Comparison of ENCODE assay signal across 8 cellular contexts in the genomic region with DNA sequence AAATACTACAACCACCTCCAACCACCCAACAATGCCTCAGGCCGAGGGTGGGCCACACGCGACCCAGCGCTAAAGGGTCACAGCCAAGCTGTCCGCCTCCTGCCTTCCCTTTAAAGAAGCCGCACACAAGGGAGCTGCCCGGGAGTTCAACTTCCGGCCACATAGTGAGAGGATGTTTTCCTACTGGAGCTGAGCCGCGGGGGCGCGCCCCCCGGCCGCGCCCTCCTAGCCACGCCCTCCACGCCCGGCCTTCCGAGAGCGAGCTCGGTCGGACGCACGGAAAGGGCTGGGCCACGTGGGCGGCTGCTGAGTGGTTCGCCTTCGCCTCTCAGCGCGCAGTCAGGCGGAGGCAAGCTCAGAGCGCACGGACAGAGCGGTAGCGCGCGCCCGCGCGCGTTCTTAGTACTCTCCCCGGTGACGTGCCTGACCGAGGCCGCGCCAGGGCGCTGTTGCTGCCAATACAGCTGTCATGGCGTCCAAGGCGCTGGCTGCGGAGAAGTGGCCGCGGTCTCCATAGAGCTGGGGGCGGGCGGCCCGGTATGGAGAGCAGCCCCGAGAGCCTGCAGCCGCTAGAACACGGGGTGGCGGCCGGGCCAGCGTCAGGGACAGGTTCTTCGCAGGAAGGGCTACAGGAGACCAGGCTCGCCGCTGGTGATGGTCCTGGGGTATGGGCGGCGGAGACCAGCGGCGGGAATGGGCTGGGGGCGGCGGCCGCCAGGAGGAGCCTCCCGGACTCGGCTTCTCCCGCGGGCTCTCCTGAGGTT. TPM values are rescaled to one million over a fixed set of nuclear protein-coding genes. Genes with fewer than 3 reads are reported as not detected.
DNase-seq lines count a peak whose midpoint lies in the region; ATAC-seq, FAIRE-seq and TF ChIP-seq lines count a peak whose summit lies in the region.

A gene with protein sequence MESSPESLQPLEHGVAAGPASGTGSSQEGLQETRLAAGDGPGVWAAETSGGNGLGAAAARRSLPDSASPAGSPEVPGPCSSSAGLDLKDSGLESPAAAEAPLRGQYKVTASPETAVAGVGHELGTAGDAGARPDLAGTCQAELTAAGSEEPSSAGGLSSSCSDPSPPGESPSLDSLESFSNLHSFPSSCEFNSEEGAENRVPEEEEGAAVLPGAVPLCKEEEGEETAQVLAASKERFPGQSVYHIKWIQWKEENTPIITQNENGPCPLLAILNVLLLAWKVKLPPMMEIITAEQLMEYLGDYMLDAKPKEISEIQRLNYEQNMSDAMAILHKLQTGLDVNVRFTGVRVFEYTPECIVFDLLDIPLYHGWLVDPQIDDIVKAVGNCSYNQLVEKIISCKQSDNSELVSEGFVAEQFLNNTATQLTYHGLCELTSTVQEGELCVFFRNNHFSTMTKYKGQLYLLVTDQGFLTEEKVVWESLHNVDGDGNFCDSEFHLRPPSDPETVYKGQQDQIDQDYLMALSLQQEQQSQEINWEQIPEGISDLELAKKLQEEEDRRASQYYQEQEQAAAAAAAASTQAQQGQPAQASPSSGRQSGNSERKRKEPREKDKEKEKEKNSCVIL (plus strand): TSS at position 446 of the 764 bp plus-strand sequence. CDS start 94 bp downstream, at position 540.

- H3K9ac ChIP-seq in endothelial cell of umbilical vein (replicated peaks; ENCODE audit: extremely low read depth, insufficient read depth, low read length) = peak within 1 kb of the TSS; percentile 70

- no peaks in the 10 kb centered on the region for H3K9me1 ChIP-seq in endothelial cell of umbilical vein (replicated peaks; ENCODE audit: control insufficient read depth, extremely low read depth, insufficient read depth, low read length)

- peak; percentile 53; the same call in 1 of the 2 replicates for TF ChIP-seq CTCF in OCI-LY7 (conservative IDR thresholded peaks at IDR 0.05; ENCODE audit: low read length)
- TF ChIP-seq CTCF in endothelial cell of umbilical vein (IDR thresholded peaks at IDR 0.05; ENCODE audit: extremely low read depth in 1 of 2, insufficient read depth in 1 of 2, low read depth in 1 of 2, low read length in 2 of 2) = peak; percentile 12 to 44

- peak; percentile 94 for FAIRE-seq in endothelial cell of umbilical vein (lab: Jason Lieb, UNC)

- ATAC-seq in GM21526 (IDR thresholded peaks at IDR 0.05; ENCODE audit: low FRiP score, unreplicated experiment) = peak; percentile 89

- CTCF ChIA-PET in OCI-LY7 (lab: Charles Lee; ENCODE audit: unreplicated experiment) (interaction anchor here (0.6 to 2.5 kb wide), 5 partner anchors 15 to 559 kb away, joined by 3 to 10 read pairs (median 4); no protein-coding TSS in a partner anchor), endothelial cell of umbilical vein (lab: Charles Lee) (interaction anchor here (0.6 to 3.0 kb wide), 27 partner anchors 11 to 757 kb away, joined by 3 to 30 read pairs (median 4); a partner anchor contains a TSS)

- no peaks in the 10 kb centered on the region for H4K20me1 ChIP-seq in OCI-LY7 (ENCODE audit: insufficient read depth, low read length)
- no peaks in the 10 kb centered on the region for H4K20me1 ChIP-seq in endothelial cell of umbilical vein (replicated peaks; ENCODE audit: control insufficient read depth, extremely low read depth, insufficient read depth, low read length)

- TF ChIP-seq POLR2A in endothelial cell of umbilical vein (IDR thresholded peaks at IDR 0.05; ENCODE audit: low read depth, low read length) = peak; percentile 71

- POLR2A ChIA-PET in OCI-LY7 (lab: Charles Lee) = interaction anchor here (0.6 to 2.5 kb wide), 26 partner anchors 10 to 1627 kb away, joined by 3 to 30 read pairs (median 4); a partner anchor contains a TSS
- POLR2A ChIA-PET in endothelial cell of umbilical vein (lab: Charles Lee) = interaction anchor here (1.0 to 1.6 kb wide), 4 partner anchors 15 to 300 kb away, joined by 4 to 24 read pairs (median 6); a partner anchor contains a TSS

- dilution Hi-C loops in endothelial cell of umbilical vein (cut with MboI; ENCODE audit: extremely low pct_ligation_motif_present, low sequenced_read_pairs) = no loop called here

- no peaks in the 10 kb centered on the region for H3K9me2 ChIP-seq in OCI-LY7 (ENCODE audit: insufficient read depth, low read length)

- peak within 1 kb of the TSS; percentile 59 for H3K27ac ChIP-seq in OCI-LY7 (ENCODE audit: low read depth, low read length, poor library complexity, severe bottlenecking)
- H3K27ac ChIP-seq in endothelial cell of umbilical vein (ENCODE audit: insufficient read depth, low read depth, low read length) = peak within 1 kb of the TSS; percentile 81

- H3K36me3 ChIP-seq in OCI-LY7 (ENCODE audit: insufficient read depth, low read length) (no peaks in the 10 kb centered on the region), endothelial cell of umbilical vein (ENCODE audit: control insufficient read depth in 2 of 2, extremely low read depth in 1 of 2, insufficient read depth in 2 of 2, low read length in 2 of 2) (no peaks in the 10 kb centered on the region)

- DNase-seq in DMS114 treated with DMSO at 0.1 percent for 48 hours (lab: John Stamatoyannopoulos, UW; ENCODE audit: unreplicated experiment) (peak; percentile 97), HuH-7.5 (ENCODE audit: low spot score) (peak; percentile 78), OCI-LY7 (ENCODE audit: low spot score) (peak; percentile 99), activated T-cell treated with anti-CD3 and anti-CD28 coated beads for 1 hour (ENCODE audit: low read depth) (peak; percentile 90), endothelial cell of umbilical vein (ENCODE audit: low read depth, low spot score) (peak; percentile 99), midbrain (lab: John Stamatoyannopoulos, UW) (peak; percentile 99)
- peak; percentile 87 to 88 for DNase-seq in stimulated activated CD8-positive, alpha-beta memory T cell treated with anti-CD3 and anti-CD28 coated beads, Interleukin-2, amount 100 ng/mL, for 1 hour (ENCODE audit: low read depth in 2 of 2)

- H2AFZ ChIP-seq in OCI-LY7 (ENCODE audit: low read length) = peak within 1 kb of the TSS; percentile 98
- peak within 1 kb of the TSS; percentile 80 for H2AFZ ChIP-seq in endothelial cell of umbilical vein (ENCODE audit: low read depth, low read length)

- H3K4me1 ChIP-seq in OCI-LY7 (ENCODE audit: insufficient read depth, low read length, poor library complexity, severe bottlenecking) (peaks cover 31% of the 10 kb centered on the region), endothelial cell of umbilical vein (ENCODE audit: control insufficient read depth, extremely low read depth, insufficient read depth, low read length) (peaks cover 23% of the 10 kb centered on the region)

- H3K27me3 ChIP-seq in endothelial cell of umbilical vein (ENCODE audit: control insufficient read depth in 2 of 2, insufficient read depth in 2 of 2, low read length in 2 of 2) = no peaks in the 10 kb centered on the region

- H3K4me3 ChIP-seq in OCI-LY7 (ENCODE audit: low read depth, low read length, poor library complexity, severe bottlenecking) (peak within 1 kb of the TSS; percentile 90), endothelial cell of umbilical vein (replicated peaks in 1 of 3; ENCODE audit: insufficient read depth in 1 of 3, low read depth in 1 of 3, low read length in 3 of 3) (peak within 1 kb of the TSS; percentile 62 to 82 (median 65))

- H3K79me2 ChIP-seq in OCI-LY7 (ENCODE audit: insufficient read depth, low read depth, low read length) = peaks cover 14% of the 10 kb centered on the region; the same call in 1 of the 2 replicates
- H3K79me2 ChIP-seq in endothelial cell of umbilical vein (ENCODE audit: control insufficient read depth, insufficient read depth, low read length) = peaks cover 20% of the 10 kb centered on the region

- H3K4me2 ChIP-seq in OCI-LY7 (ENCODE audit: low read length) (peak within 1 kb of the TSS; percentile 95), endothelial cell of umbilical vein (ENCODE audit: insufficient read depth, low read length) (peak within 1 kb of the TSS; percentile 88)

- BruUV-seq in OCI-LY7 (replicated peaks; lab: Mats Ljungman, UMichigan) = no TSS peak
- no TSS peak for BruUV-seq in endothelial cell of umbilical vein (replicated peaks; lab: Mats Ljungman, UMichigan)

- intact Hi-C loops in OCI-LY7 (cut with micrococcal nuclease; ENCODE audit: unreplicated experiment) (loop anchor here (1.0 to 5.0 kb wide), 3 partner anchors 23 to 499 kb away; a partner anchor contains a TSS), endothelial cell of umbilical vein (cut with micrococcal nuclease) (loop anchor here (1.0 to 10.0 kb wide), 7 partner anchors 22 to 734 kb away; a partner anchor contains a TSS)

- H3K9me3 ChIP-seq in OCI-LY7 (ENCODE audit: low read length) (no peaks in the 10 kb centered on the region), endothelial cell of umbilical vein (replicated peaks; ENCODE audit: control insufficient read depth, insufficient read depth, low read length) (no peaks in the 10 kb centered on the region)

TF ChIP-seq in endothelial cell of umbilical vein, 7 proteins besides CTCF, POLR2A, EP300 and RAD21:
- TF ChIP-seq, protein P1, sequence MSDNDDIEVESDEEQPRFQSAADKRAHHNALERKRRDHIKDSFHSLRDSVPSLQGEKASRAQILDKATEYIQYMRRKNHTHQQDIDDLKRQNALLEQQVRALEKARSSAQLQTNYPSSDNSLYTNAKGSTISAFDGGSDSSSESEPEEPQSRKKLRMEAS (IDR thresholded peaks at IDR 0.05; ENCODE audit: insufficient read depth, insufficient read length) = peak; percentile 98
- no peak for TF ChIP-seq JUN (IDR thresholded peaks at IDR 0.05; ENCODE audit: borderline replicate concordance, insufficient read depth, insufficient read length, low read depth)
- peak; percentile 16 for TF ChIP-seq MYC (IDR thresholded peaks at IDR 0.05; ENCODE audit: low read depth, low read length)
- no peak for TF ChIP-seq FOS (IDR thresholded peaks at IDR 0.05; ENCODE audit: borderline replicate concordance, insufficient read depth, low read length)
TF ChIP-seq in endothelial cell of umbilical vein: peak in this region for 2.

RNA-seq across cellular contexts. Expression of the gene that starts here (rescaled TPM):
- 9.9 and 10.5 TPM in 2 replicates for total RNA-seq in OCI-LY7 (2014; rRNA removed; shearing (Covaris generic))
- 14.1 and 15.7 TPM in 2 replicates for total RNA-seq in OCI-LY7 (2022)
- total RNA-seq in endothelial cell of umbilical vein = 11.4 and 13.7 TPM in 2 replicates
- 1.2 and 1.6 TPM in 2 replicates for polyA plus RNA-seq in endothelial cell of umbilical vein
- 1.8 and 2.3 TPM in 2 replicates for polyA plus RNA-seq in endothelial cell of umbilical vein (2011; cell fraction: cytosol; rRNA removed)
- 2.4 and 3.8 TPM in 2 replicates for polyA plus RNA-seq in endothelial cell of umbilical vein (2011; cell fraction: nucleus; rRNA removed)
- polyA plus RNA-seq in endothelial cell of umbilical vein (2012) = 2.5 and 4.1 TPM in 2 replicates
- 10.5 and 15.0 TPM in 2 replicates for polyA minus RNA-seq in endothelial cell of umbilical vein
- 7.7 TPM for polyA minus RNA-seq in endothelial cell of umbilical vein (2011; cell fraction: cytosol; rRNA and poly(A)+ RNA removed)
- 4.1 and 5.6 TPM in 2 replicates for polyA minus RNA-seq in endothelial cell of umbilical vein (2011; cell fraction: nucleus; rRNA and poly(A)+ RNA removed)

Comparison
In these comparisons a context has a peak if more than half of its experiments do, and no peak if none do; other contexts are left out.
1. Peak in every context shown above with its lines: DNase-seq, ATAC-seq, H3K4me3 ChIP-seq and H3K27ac ChIP-seq.